ENCODE assay signal across 11 cellular contexts in the genomic region with DNA sequence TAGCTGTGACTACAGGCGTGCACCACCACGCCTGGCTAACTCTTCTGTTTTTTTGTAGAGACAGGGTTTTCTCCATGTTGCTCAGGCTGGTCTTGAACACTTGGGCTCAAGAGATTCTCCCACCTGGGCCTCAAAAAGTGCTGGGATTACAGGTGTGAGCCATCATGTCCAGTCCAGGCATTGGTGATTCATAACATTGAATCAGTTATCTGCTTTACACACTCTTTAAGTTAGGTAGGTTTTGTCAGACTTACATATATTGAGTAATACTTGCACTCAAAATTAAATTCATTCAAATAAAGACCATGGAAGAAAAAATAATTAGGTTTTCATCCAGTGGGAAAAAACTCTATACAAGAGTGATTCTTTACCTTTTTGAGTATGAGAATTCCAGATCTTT.
"Had no signal": no experiment of that assay in that cellular context is flagged by ENCODE, and none has a peak within 500 bp of the region (broad histone marks: within the 10 kb centered on the region; RNA-seq: fewer than 3 reads in every experiment).

No MANE protein-coding gene starts in this region.

- H3K36me3 ChIP-seq: HAP-1 had no signal

- DNase-seq: GM23248, GOT3, H7, H9, HCEC 1CT, HFFc6 had no signal

- H3K4me2 ChIP-seq: GM23338 had no signal

- ATAC-seq: GM23338, HCT116 had no signal

- H3K4me3 ChIP-seq: GM23248, GM23338, HAP-1 had no signal

- FAIRE-seq: H1, H54 had no signal

- H3K27ac ChIP-seq: GM23248 had no signal

- H3K4me1 ChIP-seq: HAP-1 had no signal

- H3K9me3 ChIP-seq: HAP-1 had no signal
